1 cellular context compared by ENCODE assay signal in genomic region chr10:17657116-17657500, GRCh38.
TF ChIP-seq lines count a peak whose summit lies in the region.

No MANE protein-coding gene starts in this region.

TF ChIP-seq in A549, 52 proteins besides CTCF, POLR2A, EP300 and RAD21 (continued from another document):
- TF ChIP-seq HMGXB4 (CRISPR knock-in tag; IDR thresholded peaks at IDR 0.05; ENCODE audit: borderline replicate concordance), result no peak
- TF ChIP-seq CBX2 (IDR thresholded peaks at IDR 0.05; ENCODE audit: borderline replicate concordance, low read depth), result no peak
- no peak for TF ChIP-seq SREBF2 (IDR thresholded peaks at IDR 0.05)
- TF ChIP-seq BHLHE40 (IDR thresholded peaks at IDR 0.05; ENCODE audit: low read depth, low read length), result no peak
- TF ChIP-seq BCL3 (IDR thresholded peaks at IDR 0.05), result no peak
- no peak for TF ChIP-seq MAZ (IDR thresholded peaks at IDR 0.05; ENCODE audit: borderline replicate concordance, low read depth, low read length)
- no peak for TF ChIP-seq MAFK (IDR thresholded peaks at IDR 0.05; ENCODE audit: partially characterized antibody)
